1 cellular context compared by ENCODE assay signal in genomic region chr7:134779741-134780065, GRCh38.
TF ChIP-seq lines count a peak whose summit lies in the region.

No MANE protein-coding gene starts in this region.

TF ChIP-seq in SK-N-SH, 30 proteins besides CTCF, POLR2A, EP300 and RAD21 (continued from another document):
- no peak for TF ChIP-seq PBX3 (IDR thresholded peaks at IDR 0.05)
- TF ChIP-seq FOXJ3 (CRISPR knock-in tag; IDR thresholded peaks at IDR 0.05) = no peak
- TF ChIP-seq JUND (IDR thresholded peaks at IDR 0.05) = no peak
- TF ChIP-seq FOSL2 (IDR thresholded peaks at IDR 0.05; ENCODE audit: borderline replicate concordance, low read depth) = no peak
- TF ChIP-seq USF2 (IDR thresholded peaks at IDR 0.05; ENCODE audit: borderline replicate concordance, low read depth, low read length) = no peak
- TF ChIP-seq EZH2phosphoT487 (IDR thresholded peaks at IDR 0.05; ENCODE audit: borderline replicate concordance, low read depth) = no peak
- TF ChIP-seq TEAD4 (IDR thresholded peaks at IDR 0.05; ENCODE audit: borderline replicate concordance, insufficient read depth) = no peak
